In the genomic region with DNA sequence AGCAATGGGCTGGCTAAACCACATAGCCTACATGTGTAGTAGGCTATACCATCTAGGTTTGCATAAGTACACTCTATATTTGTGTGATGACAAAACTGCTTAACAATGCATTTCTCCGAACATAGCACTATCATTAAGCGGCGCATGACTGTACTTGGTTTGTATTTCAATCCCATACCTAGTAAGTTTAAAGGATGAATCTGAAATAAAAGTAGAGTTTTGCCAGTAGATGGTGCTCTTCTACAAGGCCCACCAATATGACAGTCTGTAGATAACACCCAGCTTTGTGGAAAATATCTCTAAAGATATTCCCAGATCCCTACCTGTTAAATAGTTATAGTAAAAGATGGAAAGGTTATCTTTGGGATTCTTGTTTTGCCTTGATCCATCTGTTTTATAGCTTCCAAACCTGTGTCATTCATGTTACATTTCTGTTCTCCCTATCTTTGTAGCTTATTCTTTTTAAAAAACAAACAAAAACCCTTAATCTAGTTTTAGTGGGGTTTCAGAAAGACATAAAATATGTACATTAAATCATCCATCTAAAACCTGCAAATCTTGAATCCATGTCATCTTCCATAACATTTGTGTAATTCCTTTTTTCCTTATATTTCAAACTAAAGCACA, we compare ENCODE assay signal across 7 cellular contexts. TPM values are rescaled to one million over a fixed set of nuclear protein-coding genes. Genes with fewer than 3 reads are reported as not detected.
DNase-seq lines count a peak whose midpoint lies in the region; ATAC-seq and TF ChIP-seq lines count a peak whose summit lies in the region.

No MANE protein-coding gene starts in this region.

- no peak overlapping the region for H3K4me2 ChIP-seq in PC-3 (ENCODE audit: low read length)

- no peaks in the 10 kb centered on the region for H3K27me3 ChIP-seq in PC-3 (ENCODE audit: low read length)

- intact Hi-C loops in PC-3 (cut with micrococcal nuclease) = loop anchor here (1.0 to 2.0 kb wide), 3 partner anchors 44 to 155 kb away; no protein-coding TSS in a partner anchor

- no peaks in the 10 kb centered on the region for H3K27me3 Mint-ChIP-seq in effector memory CD8-positive, alpha-beta T cell
- H3K27me3 Mint-ChIP-seq in naive B cell = no peaks in the 10 kb centered on the region

- H3K36me3 Mint-ChIP-seq in effector memory CD8-positive, alpha-beta T cell (ENCODE audit: insufficient read depth) = peaks cover 26% of the 10 kb centered on the region
- H3K36me3 Mint-ChIP-seq in naive B cell = peaks cover 9 to 17% of the 10 kb centered on the region in 2 donors

- no peak overlapping the region for H3K27ac ChIP-seq in PC-3 (ENCODE audit: low read length)

- no peaks in the 10 kb centered on the region for H3F3A ChIP-seq in PC-3 (ENCODE audit: low read length, unreplicated experiment)

- CTCF ChIA-PET in PC-3 (lab: Charles Lee) = interaction anchor here (0.5 to 1.0 kb wide), 4 partner anchors 44 to 176 kb away, joined by 3 to 4 read pairs (median 4); no protein-coding TSS in a partner anchor

- no TSS peak for BruUV-seq in PC-3 (replicated peaks; lab: Mats Ljungman, UMichigan)

- H3K9me3 Mint-ChIP-seq in effector memory CD8-positive, alpha-beta T cell = no peaks in the 10 kb centered on the region
- H3K9me3 Mint-ChIP-seq in naive B cell = no peaks in the 10 kb centered on the region

- H3K79me2 ChIP-seq in PC-3 (ENCODE audit: low read length) = no peaks in the 10 kb centered on the region

- no peak overlapping the region for H3K9ac ChIP-seq in PC-3 (ENCODE audit: low read length)

- in situ Hi-C loops in G401 (cut with HindIII; ENCODE audit: low sequenced_read_pairs) = no loop called here

- peak; percentile 62 for DNase-seq in G401 (ENCODE audit: low spot score)
- DNase-seq in HPDE6-E6E7 (ENCODE audit: extremely low spot score) = peak; percentile 5
- peak; percentile 70 for DNase-seq in PC-3
- DNase-seq in effector memory CD8-positive, alpha-beta T cell = peak in 1 of 3 experiments; percentile 1
- DNase-seq in naive B cell = peak; percentile 7
- no peak for DNase-seq in activated T-cell treated with anti-CD3 and anti-CD28 coated beads for 4 hours

- H4K20me1 ChIP-seq in PC-3 (ENCODE audit: low read length) = no peaks in the 10 kb centered on the region

- no peaks in the 10 kb centered on the region for H3K9me3 ChIP-seq in PC-3 (ENCODE audit: low read length)

- no peak overlapping the region for H3K4me3 ChIP-seq in PC-3 (ENCODE audit: low read length)

- no peak overlapping the region for H2AFZ ChIP-seq in PC-3 (ENCODE audit: low read length)

- POLR2A ChIA-PET in PC-3 (lab: Charles Lee; ENCODE audit: unreplicated experiment) = no interaction called here

- H3K4me1 ChIP-seq in PC-3 (ENCODE audit: insufficient read depth, low read length) = no peaks in the 10 kb centered on the region; the same call in 1 of the 2 replicates

- H3K27ac Mint-ChIP-seq in effector memory CD8-positive, alpha-beta T cell = peak overlapping the region in 1 of 2 donors; percentile 12
- no peak overlapping the region for H3K27ac Mint-ChIP-seq in naive B cell

- no peak overlapping the region for H3K4me3 Mint-ChIP-seq in effector memory CD8-positive, alpha-beta T cell
- no peak overlapping the region for H3K4me3 Mint-ChIP-seq in naive B cell

- ATAC-seq in GM21381 (IDR thresholded peaks at IDR 0.05; ENCODE audit: unreplicated experiment) (peak; percentile 51), PC-3 (peak; percentile 83), naive B cell (ENCODE audit: low read depth in 2 of 2) (peak; percentile 43 to 49)
- ATAC-seq in effector memory CD8-positive, alpha-beta T cell (replicated peaks) = peak; percentile 62

- no peaks in the 10 kb centered on the region for H3K9me2 ChIP-seq in PC-3 (replicated peaks; ENCODE audit: low read length)

- peaks cover 5% of the 10 kb centered on the region for H3K36me3 ChIP-seq in PC-3 (ENCODE audit: low read depth, low read length)

- H3K4me1 Mint-ChIP-seq in effector memory CD8-positive, alpha-beta T cell (ENCODE audit: low read depth in 2 of 2) = peaks cover under 1 to 5% of the 10 kb centered on the region in 2 donors
- peaks cover 10 to 16% (median 12%) of the 10 kb centered on the region in 3 donors for H3K4me1 Mint-ChIP-seq in naive B cell

- TF ChIP-seq CTCF in PC-3 (conservative IDR thresholded peaks at IDR 0.05; ENCODE audit: low read depth, low read length) = peak; percentile 74

RNA-seq across cellular contexts. Expression of a gene that starts 20.7 kb away (rescaled TPM):
- total RNA-seq in G401 (2014; rRNA removed; shearing (Covaris generic)) = 2.4 and 3.9 TPM in 2 replicates
- total RNA-seq in PC-3 (2014; rRNA removed) = 4.3 and 5.3 TPM in 2 replicates
- 1 to 10 TPM; 2.2 to 4.8 (median 4.1) TPM for polyA plus RNA-seq in naive B cell (ENCODE audit: low read depth in 6 of 6)

RNA-seq across cellular contexts. Expression of a gene that starts 33.9 kb away (rescaled TPM):
- 15.7 and 30.0 TPM in 2 replicates for total RNA-seq in G401 (2014; rRNA removed; shearing (Covaris generic))
- 28.6 and 35.0 TPM in 2 replicates for total RNA-seq in PC-3 (2014; rRNA removed)
- polyA plus RNA-seq in naive B cell (ENCODE audit: low read depth in 6 of 6) = not detected
